ENCODE assay signal across 8 cellular contexts in genomic region chr7:92589056-92589455, GRCh38. TPM values are rescaled to one million over a fixed set of nuclear protein-coding genes. Genes with fewer than 3 reads are reported as not detected.
A peak's percentile ranks its signal among the peaks of the same experiment; 100 is the strongest.
DNase-seq lines count a peak whose midpoint lies in the region; ATAC-seq and TF ChIP-seq lines count a peak whose summit lies in the region.

No MANE protein-coding gene starts in this region.

- TF ChIP-seq CTCF in SK-N-SH (IDR thresholded peaks at IDR 0.05) = no peak

- H3F3A ChIP-seq in SK-N-SH (replicated peaks; ENCODE audit: insufficient read depth) = peaks cover 9% of the 10 kb centered on the region

- H3K4me3 Mint-ChIP-seq in activated naive CD4-positive, alpha-beta T cell treated with anti-CD3 and anti-CD28 coated beads, Interleukin-2, amount 50 U/mL, for 24 hours = peak overlapping the region; percentile 93

- peaks cover 54% of the 10 kb centered on the region for H4K20me1 ChIP-seq in SK-N-SH (ENCODE audit: insufficient read depth)

- H3K4me3 ChIP-seq in SK-N-SH (ENCODE audit: low read depth in 2 of 2, low read length in 1 of 2) = peak overlapping the region; percentile 82 to 90
- H3K4me3 ChIP-seq in iPS-20b (ENCODE audit: low read length) = peak overlapping the region; percentile 96
- peak overlapping the region; percentile 84 to 97 for H3K4me3 ChIP-seq in stomach smooth muscle (ENCODE audit: low read length in 2 of 2)

- peak overlapping the region; percentile 81 for H3K4me2 ChIP-seq in SK-N-SH

- no peaks in the 10 kb centered on the region for H3K27me3 Mint-ChIP-seq in activated naive CD4-positive, alpha-beta T cell treated with anti-CD3 and anti-CD28 coated beads, Interleukin-2, amount 50 U/mL, for 24 hours

- H3K27ac Mint-ChIP-seq in activated naive CD4-positive, alpha-beta T cell treated with anti-CD3 and anti-CD28 coated beads, Interleukin-2, amount 50 U/mL, for 24 hours = peak overlapping the region; percentile 94

- TF ChIP-seq RAD21 in SK-N-SH (IDR thresholded peaks at IDR 0.05; ENCODE audit: low read length) = no peak

- no peak for TF ChIP-seq EP300 in SK-N-SH (IDR thresholded peaks at IDR 0.05; ENCODE audit: borderline replicate concordance in 1 of 2, low read depth in 1 of 2, low read length in 1 of 2)

- H3K27me3 ChIP-seq in SK-N-SH (ENCODE audit: insufficient read depth) = no peaks in the 10 kb centered on the region
- peaks cover 23% of the 10 kb centered on the region for H3K27me3 ChIP-seq in iPS-20b (ENCODE audit: insufficient read depth, low read length)
- H3K27me3 ChIP-seq in stomach smooth muscle (ENCODE audit: control insufficient read depth in 1 of 2, insufficient read depth in 2 of 2, low read length in 2 of 2) = no peaks in the 10 kb centered on the region

- peaks cover 14 to 17% of the 10 kb centered on the region in 2 experiments; a peak in 3 of 4 replicates for H3K4me1 ChIP-seq in SK-N-SH (ENCODE audit: control insufficient read depth in 1 of 2, insufficient read depth in 2 of 2, low read depth in 1 of 2, low read length in 1 of 2)
- no peaks in the 10 kb centered on the region for H3K4me1 ChIP-seq in iPS-20b (ENCODE audit: insufficient read depth, low read length)
- peaks cover 14% of the 10 kb centered on the region for H3K4me1 ChIP-seq in stomach smooth muscle (ENCODE audit: control insufficient read depth, insufficient read depth, low read length)

- no peak for ATAC-seq in SK-N-SH treated with all-trans-retinoic acid at 6 μM for 48 hours
- ATAC-seq in HG03139 (IDR thresholded peaks at IDR 0.05; ENCODE audit: unreplicated experiment) = no peak
- ATAC-seq in GM18861 (IDR thresholded peaks at IDR 0.05; ENCODE audit: unreplicated experiment) = no peak

- H3K36me3 ChIP-seq in SK-N-SH (replicated peaks in 1 of 2; ENCODE audit: control insufficient read depth in 1 of 2, insufficient read depth in 2 of 2, low read length in 1 of 2) = peaks cover 14 to 22% of the 10 kb centered on the region in 2 experiments
- H3K36me3 ChIP-seq in iPS-20b (ENCODE audit: insufficient read depth, low read depth, low read length) = peaks cover 10% of the 10 kb centered on the region; the same call in 1 of the 2 replicates
- H3K36me3 ChIP-seq in stomach smooth muscle (ENCODE audit: control insufficient read depth in 2 of 2, insufficient read depth in 2 of 2, low read length in 2 of 2) = no peaks in the 10 kb centered on the region

- POLR2A ChIA-PET in SK-N-SH (lab: Yijun Ruan, JAX) = interaction anchor here (0.6 kb wide), 1 partner anchor 60 kb away, joined by 3 read pairs; the partner anchor contains the start of genes PEX1 and RBM48

- no peak overlapping the region for H2AFZ ChIP-seq in SK-N-SH (ENCODE audit: low read depth)

- WGBS in SK-N-SH (ENCODE audit: low lambda C conversion rate) = 20% methylated on average over 7 of the region's 7 CpGs

- peaks cover 12% of the 10 kb centered on the region for H3K36me3 Mint-ChIP-seq in activated naive CD4-positive, alpha-beta T cell treated with anti-CD3 and anti-CD28 coated beads, Interleukin-2, amount 50 U/mL, for 24 hours

- H3K9me3 Mint-ChIP-seq in activated naive CD4-positive, alpha-beta T cell treated with anti-CD3 and anti-CD28 coated beads, Interleukin-2, amount 50 U/mL, for 24 hours = no peaks in the 10 kb centered on the region

- H3K9ac ChIP-seq in SK-N-SH (peak overlapping the region; percentile 82), iPS-20b (ENCODE audit: low read depth, low read length) (peak overlapping the region; percentile 89), stomach smooth muscle (ENCODE audit: low read length in 2 of 2) (peak overlapping the region; percentile 77 to 89)

- CTCF ChIA-PET in SK-N-SH (lab: Yijun Ruan, JAX) = interaction anchor here (0.5 to 3.4 kb wide), 8 partner anchors 10 to 399 kb away, joined by 3 to 36 read pairs (median 6); partner anchors contain the start of genes PEX1 and RBM48

- peaks cover 56% of the 10 kb centered on the region for H3K4me1 Mint-ChIP-seq in activated naive CD4-positive, alpha-beta T cell treated with anti-CD3 and anti-CD28 coated beads, Interleukin-2, amount 50 U/mL, for 24 hours

- DNase-seq in SK-N-SH = no peak
- no peak for DNase-seq in NCI-H510A (lab: John Stamatoyannopoulos, UW)

- H3K79me2 ChIP-seq in SK-N-SH (ENCODE audit: insufficient read depth) = peaks cover 61% of the 10 kb centered on the region

- peak overlapping the region; percentile 94 to 95 for H3K27ac ChIP-seq in SK-N-SH (ENCODE audit: low read depth in 2 of 2, low read length in 1 of 2)
- H3K27ac ChIP-seq in iPS-20b (ENCODE audit: low read length) = peak overlapping the region; percentile 85
- peak overlapping the region; percentile 86 for H3K27ac ChIP-seq in stomach smooth muscle (ENCODE audit: low read length)

- H3K9me3 ChIP-seq in SK-N-SH (no peaks in the 10 kb centered on the region), iPS-20b (ENCODE audit: insufficient read depth, low read depth, low read length) (no peaks in the 10 kb centered on the region), stomach smooth muscle (ENCODE audit: control insufficient read depth in 2 of 2, low read length in 2 of 2) (no peaks in the 10 kb centered on the region)

- no peaks in the 10 kb centered on the region for H3K9me2 ChIP-seq in SK-N-SH

TF ChIP-seq in SK-N-SH, 30 proteins besides CTCF, POLR2A, EP300 and RAD21:
- TF ChIP-seq SMC3 (IDR thresholded peaks at IDR 0.05; ENCODE audit: low read depth, low read length) (no peak), RCOR1 (IDR thresholded peaks at IDR 0.05; ENCODE audit: low read length) (no peak), NFIC (IDR thresholded peaks at IDR 0.05; ENCODE audit: borderline replicate concordance) (no peak), JUND (IDR thresholded peaks at IDR 0.05) (no peak), GABPA (IDR thresholded peaks at IDR 0.05; ENCODE audit: low read depth) (no peak), POLR2AphosphoS5 (IDR thresholded peaks at IDR 0.05; ENCODE audit: low read depth, low read length) (no peak), RFX5 (IDR thresholded peaks at IDR 0.05; ENCODE audit: low read length) (no peak), TCF12 (IDR thresholded peaks at IDR 0.05) (no peak), MAX (IDR thresholded peaks at IDR 0.05; ENCODE audit: low read depth) (no peak), FOSL2 (IDR thresholded peaks at IDR 0.05; ENCODE audit: borderline replicate concordance, low read depth) (no peak)
TF ChIP-seq in SK-N-SH: peak in this region for 0.

TF ChIP-seq in SK-N-SH treated with all-trans-retinoic acid at 6 μM for 48 hours, 23 proteins besides CTCF, POLR2A, EP300 and RAD21 (continues in another document):
- TF ChIP-seq OSR1 (CRISPR knock-in tag; IDR thresholded peaks at IDR 0.05) (no peak), CSDC2 (CRISPR knock-in tag; IDR thresholded peaks at IDR 0.05) (no peak), ZFP30 (CRISPR knock-in tag; IDR thresholded peaks at IDR 0.05) (no peak), ISL1 (CRISPR knock-in tag; IDR thresholded peaks at IDR 0.05) (no peak), ZNF70 (CRISPR knock-in tag; IDR thresholded peaks at IDR 0.05) (no peak), CSRNP3 (CRISPR knock-in tag; IDR thresholded peaks at IDR 0.05) (no peak), ARNTL (CRISPR knock-in tag; IDR thresholded peaks at IDR 0.05; ENCODE audit: borderline replicate concordance, low read depth) (no peak), ZC3H10 (CRISPR knock-in tag; IDR thresholded peaks at IDR 0.05) (no peak), TCF4 (CRISPR knock-in tag; IDR thresholded peaks at IDR 0.05; ENCODE audit: borderline replicate concordance) (no peak), BACH2 (CRISPR knock-in tag; IDR thresholded peaks at IDR 0.05; ENCODE audit: borderline replicate concordance) (no peak), ESRRG (CRISPR knock-in tag; IDR thresholded peaks at IDR 0.05) (no peak)
- TF ChIP-seq, protein P1, sequence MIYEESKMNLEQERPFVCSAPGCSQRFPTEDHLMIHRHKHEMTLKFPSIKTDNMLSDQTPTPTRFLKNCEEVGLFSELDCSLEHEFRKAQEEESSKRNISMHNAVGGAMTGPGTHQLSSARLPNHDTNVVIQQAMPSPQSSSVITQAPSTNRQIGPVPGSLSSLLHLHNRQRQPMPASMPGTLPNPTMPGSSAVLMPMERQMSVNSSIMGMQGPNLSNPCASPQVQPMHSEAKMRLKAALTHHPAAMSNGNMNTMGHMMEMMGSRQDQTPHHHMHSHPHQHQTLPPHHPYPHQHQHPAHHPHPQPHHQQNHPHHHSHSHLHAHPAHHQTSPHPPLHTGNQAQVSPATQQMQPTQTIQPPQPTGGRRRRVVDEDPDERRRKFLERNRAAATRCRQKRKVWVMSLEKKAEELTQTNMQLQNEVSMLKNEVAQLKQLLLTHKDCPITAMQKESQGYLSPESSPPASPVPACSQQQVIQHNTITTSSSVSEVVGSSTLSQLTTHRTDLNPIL (CRISPR knock-in tag; IDR thresholded peaks at IDR 0.05; ENCODE audit: low read depth) = no peak
- TF ChIP-seq, protein P2, sequence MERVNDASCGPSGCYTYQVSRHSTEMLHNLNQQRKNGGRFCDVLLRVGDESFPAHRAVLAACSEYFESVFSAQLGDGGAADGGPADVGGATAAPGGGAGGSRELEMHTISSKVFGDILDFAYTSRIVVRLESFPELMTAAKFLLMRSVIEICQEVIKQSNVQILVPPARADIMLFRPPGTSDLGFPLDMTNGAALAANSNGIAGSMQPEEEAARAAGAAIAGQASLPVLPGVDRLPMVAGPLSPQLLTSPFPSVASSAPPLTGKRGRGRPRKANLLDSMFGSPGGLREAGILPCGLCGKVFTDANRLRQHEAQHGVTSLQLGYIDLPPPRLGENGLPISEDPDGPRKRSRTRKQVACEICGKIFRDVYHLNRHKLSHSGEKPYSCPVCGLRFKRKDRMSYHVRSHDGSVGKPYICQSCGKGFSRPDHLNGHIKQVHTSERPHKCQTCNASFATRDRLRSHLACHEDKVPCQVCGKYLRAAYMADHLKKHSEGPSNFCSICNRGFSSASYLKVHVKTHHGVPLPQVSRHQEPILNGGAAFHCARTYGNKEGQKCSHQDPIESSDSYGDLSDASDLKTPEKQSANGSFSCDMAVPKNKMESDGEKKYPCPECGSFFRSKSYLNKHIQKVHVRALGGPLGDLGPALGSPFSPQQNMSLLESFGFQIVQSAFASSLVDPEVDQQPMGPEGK (CRISPR knock-in tag; IDR thresholded peaks at IDR 0.05; ENCODE audit: borderline replicate concordance) = no peak

RNA-seq across cellular contexts. Expression of gene FAM133B, which starts 1.1 kb away (rescaled TPM):
- polyA plus RNA-seq in SK-N-SH (2012; rRNA removed) = 13.8 and 16.3 TPM in 2 replicates
- polyA plus RNA-seq in SK-N-SH (2012; cell fraction: cytosol; rRNA removed) = 14.7 and 21.1 TPM in 2 replicates
- polyA plus RNA-seq in SK-N-SH (2012; cell fraction: nucleus; rRNA removed) = 13.0 and 33.6 TPM in 2 replicates
